25 cellular contexts compared by ENCODE assay signal in genomic region chr22:19919701-19920363, GRCh38. TPM values are rescaled to one million over a fixed set of nuclear protein-coding genes. Genes with fewer than 3 reads are reported as not detected.
"Had no signal": no experiment of that assay in that cellular context is flagged by ENCODE, and none has a peak within 500 bp of the region (broad histone marks: within the 10 kb centered on the region; RNA-seq: fewer than 3 reads in every experiment).

No MANE protein-coding gene starts in this region.

- H3K4me2 ChIP-seq: neural progenitor cell, smooth muscle cell had no signal

- H3K36me3 ChIP-seq: neural progenitor cell, ovary had no signal

- DNase-seq: hippocampal formation; immature natural killer cell; left colon; lower lobe of right lung; mammary epithelial cell; mesenchymal stem cell; naive thymus-derived CD8-positive, alpha-beta T cell; ovary; right lobe of liver; stimulated activated CD4-positive, alpha-beta T cell treated with anti-CD3 and anti-CD28 coated beads, Interleukin-1b, Interleukin-23, amount 100 ng/mL, for 48 hours; stimulated activated CD4-positive, alpha-beta T cell treated with anti-CD3 and anti-CD28 coated beads, Interleukin-2, amount 100 ng/mL, for 48 hours; stimulated activated CD4-positive, alpha-beta T cell treated with anti-CD3 and anti-CD28 coated beads, Interleukin-4, amount 100 ng/mL, for 4 hours; stimulated activated CD8-positive, alpha-beta memory T cell treated with anti-CD3 and anti-CD28 coated beads, Interleukin-4, amount 100 ng/mL, for 48 hours; stimulated activated naive CD4-positive, alpha-beta T cell treated with Interleukin-2 at 50 U/mL for 16 hours; stimulated activated naive CD8-positive, alpha-beta T cell treated with anti-CD3 and anti-CD28 coated beads, Interleukin-15, amount 100 ng/mL, for 72 hours; substantia nigra; upper lobe of left lung had no signal

- H3K9me3 Mint-ChIP-seq: immature natural killer cell; naive thymus-derived CD8-positive, alpha-beta T cell; nephron; neural progenitor cell; stimulated activated memory B cell treated with anti-CD40 and anti-IgM and Interleukin-4, amounts not matched to agents 10 μg/mL and 1 μg/mL and 100 μg/mL, for 72 hours; stimulated activated naive CD8-positive, alpha-beta T cell treated with anti-CD3 and anti-CD28 coated beads, Interleukin-15, amount 100 ng/mL, for 72 hours had no signal

- H2AFZ ChIP-seq: neural progenitor cell had no signal

- ATAC-seq: left colon; left lung; lower lobe of right lung; naive thymus-derived CD8-positive, alpha-beta T cell; right lobe of liver; stimulated activated memory B cell treated with anti-CD40 and anti-IgM and Interleukin-4, amounts not matched to agents 10 μg/mL and 1 μg/mL and 100 μg/mL, for 72 hours; stimulated activated naive CD8-positive, alpha-beta T cell treated with anti-CD3 and anti-CD28 coated beads, Interleukin-15, amount 100 ng/mL, for 72 hours had no signal

- H3K27ac Mint-ChIP-seq: naive thymus-derived CD8-positive, alpha-beta T cell; nephron; neural progenitor cell; progenitor cell of endocrine pancreas; stimulated activated memory B cell treated with anti-CD40 and anti-IgM and Interleukin-4, amounts not matched to agents 10 μg/mL and 1 μg/mL and 100 μg/mL, for 72 hours had no signal

- H3K36me3 Mint-ChIP-seq: neural progenitor cell had no signal

- H3K4me1 Mint-ChIP-seq: nephron; neural progenitor cell; stimulated activated memory B cell treated with anti-CD40 and anti-IgM and Interleukin-4, amounts not matched to agents 10 μg/mL and 1 μg/mL and 100 μg/mL, for 72 hours; stimulated activated naive CD8-positive, alpha-beta T cell treated with anti-CD3 and anti-CD28 coated beads, Interleukin-15, amount 100 ng/mL, for 72 hours had no signal

- H3K27ac ChIP-seq: left lung, lower lobe of right lung, neural progenitor cell, ovary, right atrium auricular region, right lobe of liver, tibial nerve, upper lobe of left lung had no signal

- H3K4me1 ChIP-seq: left lung, lower lobe of right lung, neural progenitor cell, right atrium auricular region, tibial nerve, upper lobe of left lung had no signal

- H3K27me3 Mint-ChIP-seq: naive thymus-derived CD8-positive, alpha-beta T cell; stimulated activated memory B cell treated with anti-CD40 and anti-IgM and Interleukin-4, amounts not matched to agents 10 μg/mL and 1 μg/mL and 100 μg/mL, for 72 hours; stimulated activated naive CD8-positive, alpha-beta T cell treated with anti-CD3 and anti-CD28 coated beads, Interleukin-15, amount 100 ng/mL, for 72 hours had no signal

- H3K4me3 Mint-ChIP-seq: immature natural killer cell; naive thymus-derived CD8-positive, alpha-beta T cell; nephron; neural progenitor cell; stimulated activated memory B cell treated with anti-CD40 and anti-IgM and Interleukin-4, amounts not matched to agents 10 μg/mL and 1 μg/mL and 100 μg/mL, for 72 hours; stimulated activated naive CD8-positive, alpha-beta T cell treated with anti-CD3 and anti-CD28 coated beads, Interleukin-15, amount 100 ng/mL, for 72 hours had no signal

- H3K27me3 ChIP-seq: left lung, neural progenitor cell, ovary, right atrium auricular region, right lobe of liver, tibial nerve, upper lobe of left lung had no signal

- H3K4me3 ChIP-seq: left lung, lower lobe of right lung, neural progenitor cell, ovary, right atrium auricular region, right lobe of liver, smooth muscle cell, tibial nerve, upper lobe of left lung had no signal

- H3K9me3 ChIP-seq: left lung, lower lobe of right lung, ovary, right atrium auricular region, right lobe of liver, tibial nerve, upper lobe of left lung had no signal

RNA-seq across cellular contexts. Expression of gene TXNRD2, which starts 21.8 kb away (rescaled TPM):
- total RNA-seq: smooth muscle cell had no signal
